ENCODE assay signal across 8 cellular contexts in genomic region chr10:31961675-31962074, GRCh38. TPM values are rescaled to one million over a fixed set of nuclear protein-coding genes. Genes with fewer than 3 reads are reported as not detected.
DNase-seq lines count a peak whose midpoint lies in the region; ATAC-seq and TF ChIP-seq lines count a peak whose summit lies in the region.

No MANE protein-coding gene starts in this region.

- H3K36me3 Mint-ChIP-seq in activated CD8-positive, alpha-beta T cell treated with anti-CD3 and anti-CD28 coated beads for 36 hours (ENCODE audit: low read depth), result no peaks in the 10 kb centered on the region
- H3K36me3 Mint-ChIP-seq in activated CD8-positive, alpha-beta T cell treated with anti-CD3 and anti-CD28 coated beads, Interleukin-2, amount 10 ng/mL, durations not matched to agents 7 days and 5 days (ENCODE audit: low read depth), result peaks cover 2% of the 10 kb centered on the region
- no peaks in the 10 kb centered on the region for H3K36me3 Mint-ChIP-seq in stimulated activated memory B cell treated with anti-CD40 and anti-IgM and Interleukin-4, amounts not matched to agents 10 μg/mL and 1 μg/mL and 100 μg/mL, for 72 hours

- H3K4me3 ChIP-seq in NB4 (ENCODE audit: low read depth, low read length), result peak overlapping the region; percentile 36
- no peak overlapping the region for H3K4me3 ChIP-seq in choroid plexus epithelial cell (ENCODE audit: low read depth, low read length)

- peaks cover 14% of the 10 kb centered on the region for H3K4me1 Mint-ChIP-seq in activated CD8-positive, alpha-beta T cell treated with anti-CD3 and anti-CD28 coated beads for 36 hours (ENCODE audit: low read depth)
- peaks cover 15% of the 10 kb centered on the region for H3K4me1 Mint-ChIP-seq in activated CD8-positive, alpha-beta T cell treated with anti-CD3 and anti-CD28 coated beads, Interleukin-2, amount 10 ng/mL, durations not matched to agents 7 days and 5 days (ENCODE audit: low read depth)
- H3K4me1 Mint-ChIP-seq in stimulated activated memory B cell treated with anti-CD40 and anti-IgM and Interleukin-4, amounts not matched to agents 10 μg/mL and 1 μg/mL and 100 μg/mL, for 72 hours, result peaks cover 10% of the 10 kb centered on the region

- no peak for TF ChIP-seq CTCF in activated CD8-positive, alpha-beta T cell treated with anti-CD3 and anti-CD28 coated beads for 36 hours (IDR thresholded peaks at IDR 0.05)
- TF ChIP-seq CTCF in NB4 (IDR thresholded peaks at IDR 0.05; ENCODE audit: low read depth, low read length), result no peak
- peak; percentile 18 for TF ChIP-seq CTCF in choroid plexus epithelial cell (conservative IDR thresholded peaks at IDR 0.05; ENCODE audit: low read depth, low read length)

- DNase-seq in activated CD8-positive, alpha-beta T cell treated with anti-CD3 and anti-CD28 coated beads for 36 hours, result peak; percentile 11
- no peak for DNase-seq in activated CD8-positive, alpha-beta T cell treated with anti-CD3 and anti-CD28 coated beads, Interleukin-2, amount 10 ng/mL, durations not matched to agents 7 days and 5 days
- DNase-seq in NB4 (ENCODE audit: low read depth) (peak; percentile 92), choroid plexus epithelial cell (ENCODE audit: low read depth) (peak; percentile 58), RKO (ENCODE audit: low spot score) (no peak), NCI-H1105 (lab: John Stamatoyannopoulos, UW) (no peak)

- H3K27me3 Mint-ChIP-seq in activated CD8-positive, alpha-beta T cell treated with anti-CD3 and anti-CD28 coated beads for 36 hours, result no peaks in the 10 kb centered on the region
- H3K27me3 Mint-ChIP-seq in activated CD8-positive, alpha-beta T cell treated with anti-CD3 and anti-CD28 coated beads, Interleukin-2, amount 10 ng/mL, durations not matched to agents 7 days and 5 days (ENCODE audit: low read depth), result peaks cover 3% of the 10 kb centered on the region
- H3K27me3 Mint-ChIP-seq in stimulated activated memory B cell treated with anti-CD40 and anti-IgM and Interleukin-4, amounts not matched to agents 10 μg/mL and 1 μg/mL and 100 μg/mL, for 72 hours, result no peaks in the 10 kb centered on the region

- H3K9me3 Mint-ChIP-seq in activated CD8-positive, alpha-beta T cell treated with anti-CD3 and anti-CD28 coated beads for 36 hours, result no peaks in the 10 kb centered on the region
- H3K9me3 Mint-ChIP-seq in activated CD8-positive, alpha-beta T cell treated with anti-CD3 and anti-CD28 coated beads, Interleukin-2, amount 10 ng/mL, durations not matched to agents 7 days and 5 days (ENCODE audit: insufficient read depth), result no peaks in the 10 kb centered on the region
- H3K9me3 Mint-ChIP-seq in stimulated activated memory B cell treated with anti-CD40 and anti-IgM and Interleukin-4, amounts not matched to agents 10 μg/mL and 1 μg/mL and 100 μg/mL, for 72 hours, result no peaks in the 10 kb centered on the region

- H3K4me3 Mint-ChIP-seq in activated CD8-positive, alpha-beta T cell treated with anti-CD3 and anti-CD28 coated beads for 36 hours, result no peak overlapping the region
- H3K4me3 Mint-ChIP-seq in activated CD8-positive, alpha-beta T cell treated with anti-CD3 and anti-CD28 coated beads, Interleukin-2, amount 10 ng/mL, durations not matched to agents 7 days and 5 days, result no peak overlapping the region
- H3K4me3 Mint-ChIP-seq in stimulated activated memory B cell treated with anti-CD40 and anti-IgM and Interleukin-4, amounts not matched to agents 10 μg/mL and 1 μg/mL and 100 μg/mL, for 72 hours, result no peak overlapping the region

- CTCF ChIA-PET in activated CD8-positive, alpha-beta T cell treated with anti-CD3 and anti-CD28 coated beads for 36 hours (lab: Charles Lee), result interaction anchor here (1.3 kb wide), 1 partner anchor 100 kb away, joined by 3 read pairs; no protein-coding TSS in a partner anchor
- CTCF ChIA-PET in activated CD8-positive, alpha-beta T cell treated with anti-CD3 and anti-CD28 coated beads, Interleukin-2, amount 10 ng/mL, durations not matched to agents 7 days and 5 days (lab: Charles Lee), result no interaction called here

- no peak for TF ChIP-seq POLR2A in NB4 (IDR thresholded peaks at IDR 0.05; ENCODE audit: extremely low read depth, insufficient read length)

- no peak overlapping the region for H3K27ac Mint-ChIP-seq in activated CD8-positive, alpha-beta T cell treated with anti-CD3 and anti-CD28 coated beads for 36 hours
- no peak overlapping the region for H3K27ac Mint-ChIP-seq in activated CD8-positive, alpha-beta T cell treated with anti-CD3 and anti-CD28 coated beads, Interleukin-2, amount 10 ng/mL, durations not matched to agents 7 days and 5 days
- no peak overlapping the region for H3K27ac Mint-ChIP-seq in stimulated activated memory B cell treated with anti-CD40 and anti-IgM and Interleukin-4, amounts not matched to agents 10 μg/mL and 1 μg/mL and 100 μg/mL, for 72 hours

- ATAC-seq in activated CD8-positive, alpha-beta T cell treated with anti-CD3 and anti-CD28 coated beads for 36 hours, result peak; percentile 70
- ATAC-seq in activated CD8-positive, alpha-beta T cell treated with anti-CD3 and anti-CD28 coated beads, Interleukin-2, amount 10 ng/mL, durations not matched to agents 7 days and 5 days, result no peak
- peak; percentile 66 for ATAC-seq in stimulated activated memory B cell treated with anti-CD40 and anti-IgM and Interleukin-4, amounts not matched to agents 10 μg/mL and 1 μg/mL and 100 μg/mL, for 72 hours
- ATAC-seq in GM19452 (IDR thresholded peaks at IDR 0.05; ENCODE audit: unreplicated experiment), result no peak

- POLR2A ChIA-PET in activated CD8-positive, alpha-beta T cell treated with anti-CD3 and anti-CD28 coated beads for 36 hours (lab: Charles Lee), result no interaction called here
- POLR2A ChIA-PET in activated CD8-positive, alpha-beta T cell treated with anti-CD3 and anti-CD28 coated beads, Interleukin-2, amount 10 ng/mL, durations not matched to agents 7 days and 5 days (lab: Charles Lee), result interaction anchor here (0.7 kb wide), 1 partner anchor 73 kb away, joined by 3 read pairs; no protein-coding TSS in a partner anchor

- intact Hi-C loops in activated CD8-positive, alpha-beta T cell treated with anti-CD3 and anti-CD28 coated beads for 36 hours (cut with micrococcal nuclease), result no loop called here

RNA-seq across cellular contexts. Expression of gene ARHGAP12, which starts 33.0 kb away (rescaled TPM):
- total RNA-seq in activated CD8-positive, alpha-beta T cell treated with anti-CD3 and anti-CD28 coated beads for 36 hours, result 1 to 10 TPM; 4.0 to 4.3 TPM
- 1 to 10 TPM; 4.9 to 5.5 TPM for total RNA-seq in activated CD8-positive, alpha-beta T cell treated with anti-CD3 and anti-CD28 coated beads, Interleukin-2, amount 10 ng/mL, durations not matched to agents 7 days and 5 days

Comparison
In these comparisons a context has a peak if more than half of its experiments do, and no peak if none do; other contexts are left out.
1. ATAC-seq: peak in activated CD8-positive, alpha-beta T cell treated with anti-CD3 and anti-CD28 coated beads for 36 hours (single experiment) and stimulated activated memory B cell treated with anti-CD40 and anti-IgM and Interleukin-4, amounts not matched to agents 10 μg/mL and 1 μg/mL and 100 μg/mL, for 72 hours (single experiment); none in activated CD8-positive, alpha-beta T cell treated with anti-CD3 and anti-CD28 coated beads, Interleukin-2, amount 10 ng/mL, durations not matched to agents 7 days and 5 days (single experiment) and GM19452 (single experiment).
2. DNase-seq: peak in activated CD8-positive, alpha-beta T cell treated with anti-CD3 and anti-CD28 coated beads for 36 hours (single experiment), NB4 (single experiment) and choroid plexus epithelial cell (single experiment); none in activated CD8-positive, alpha-beta T cell treated with anti-CD3 and anti-CD28 coated beads, Interleukin-2, amount 10 ng/mL, durations not matched to agents 7 days and 5 days (single experiment), RKO (single experiment) and NCI-H1105 (single experiment).